In genomic region chr17:8222630-8223355, GRCh38 we compare ENCODE assay signal across 8 cellular contexts. TPM values are rescaled to one million over a fixed set of nuclear protein-coding genes. Genes with fewer than 3 reads are reported as not detected.
DNase-seq lines count a peak whose midpoint lies in the region; ATAC-seq and TF ChIP-seq lines count a peak whose summit lies in the region.

No MANE protein-coding gene starts in this region.

- no peaks in the 10 kb centered on the region for H3K9me2 ChIP-seq in SU-DHL-6 (replicated peaks; ENCODE audit: insufficient read depth, low read length)

- H3K9me3 ChIP-seq in SU-DHL-6 (ENCODE audit: insufficient read depth, low read length) (no peaks in the 10 kb centered on the region), transverse colon (no peaks in the 10 kb centered on the region)

- peak; percentile 50 for ATAC-seq in activated naive CD8-positive, alpha-beta T cell treated with anti-CD3 and anti-CD28 coated beads, Interleukin-2, amount 50 U/mL, for 24 hours

- no peaks in the 10 kb centered on the region for H4K20me1 ChIP-seq in SU-DHL-6 (ENCODE audit: low read depth, low read length)

- TF ChIP-seq CTCF in HFFc6 (IDR thresholded peaks at IDR 0.05) (no peak), SU-DHL-6 (IDR thresholded peaks at IDR 0.05; ENCODE audit: insufficient read depth, low read length, poor library complexity, severe bottlenecking) (no peak), transverse colon (IDR thresholded peaks at IDR 0.05) (no peak)

- intact Hi-C loops in cardiac septum (cut with DNase I), result loop anchor here (1.0 to 10.0 kb wide), 3 partner anchors 36 to 152 kb away; partner anchors contain the start of gene KRABD2
- intact Hi-C loops in transverse colon (cut with DNase I; ENCODE audit: low total_unique reads), result loop anchor here (2.0 kb wide), 1 partner anchor 36 kb away; no protein-coding TSS in a partner anchor

- peak overlapping the region; percentile 98 for H3K4me3 Mint-ChIP-seq in HFFc6
- H3K4me3 Mint-ChIP-seq in activated naive CD8-positive, alpha-beta T cell treated with anti-CD3 and anti-CD28 coated beads, Interleukin-2, amount 50 U/mL, for 24 hours, result peak overlapping the region; percentile 97

- no peak for TF ChIP-seq EP300 in transverse colon (IDR thresholded peaks at IDR 0.05; ENCODE audit: low read depth)

- H3K27me3 Mint-ChIP-seq in HFFc6 (ENCODE audit: insufficient read depth), result peaks cover 40% of the 10 kb centered on the region
- H3K27me3 Mint-ChIP-seq in activated naive CD8-positive, alpha-beta T cell treated with anti-CD3 and anti-CD28 coated beads, Interleukin-2, amount 50 U/mL, for 24 hours, result peaks cover 26% of the 10 kb centered on the region

- peak overlapping the region; percentile 77 for H3K9ac ChIP-seq in SU-DHL-6 (ENCODE audit: low read length)

- peaks cover 63% of the 10 kb centered on the region for H3K4me1 Mint-ChIP-seq in HFFc6 (ENCODE audit: low read depth)
- peaks cover 63% of the 10 kb centered on the region for H3K4me1 Mint-ChIP-seq in activated naive CD8-positive, alpha-beta T cell treated with anti-CD3 and anti-CD28 coated beads, Interleukin-2, amount 50 U/mL, for 24 hours

- DNase-seq in HFFc6 (peak; percentile 96), NCI-H1092 (lab: John Stamatoyannopoulos, UW) (peak; percentile 69), cardiac septum (ENCODE audit: low spot score) (peak; percentile 97), pons (ENCODE audit: low spot score) (peak; percentile 91), transverse colon (peak; percentile 94)
- DNase-seq in activated naive CD8-positive, alpha-beta T cell treated with anti-CD3 and anti-CD28 coated beads, Interleukin-2, amount 50 U/mL, for 24 hours, result peak; percentile 92

- WGBS in transverse colon (ENCODE audit: low coverage in 1 of 2), 2 donors, result 0% methylated on average over 12 to 27 of the region's 49 CpGs

- H3K27ac Mint-ChIP-seq in HFFc6, result peak overlapping the region; percentile 99
- peak overlapping the region; percentile 99 for H3K27ac Mint-ChIP-seq in activated naive CD8-positive, alpha-beta T cell treated with anti-CD3 and anti-CD28 coated beads, Interleukin-2, amount 50 U/mL, for 24 hours

- peaks cover 30% of the 10 kb centered on the region for H3F3A ChIP-seq in SU-DHL-6 (ENCODE audit: insufficient read depth)

- H3K36me3 Mint-ChIP-seq in HFFc6 (ENCODE audit: low read depth), result peaks cover 9% of the 10 kb centered on the region; the same call in 1 of the 2 replicates
- H3K36me3 Mint-ChIP-seq in activated naive CD8-positive, alpha-beta T cell treated with anti-CD3 and anti-CD28 coated beads, Interleukin-2, amount 50 U/mL, for 24 hours (ENCODE audit: low read depth), result peaks cover 32% of the 10 kb centered on the region

- in situ Hi-C loops in transverse colon (cut with MboI; ENCODE audit: low pct_ligation_motif_present in 1 of 4, low pct_unique_long_range_greater_than_20kb in 1 of 4, low sequenced_read_pairs in 3 of 4), result no loop called here

- peak overlapping the region; percentile 77 for H3K4me3 ChIP-seq in GM08714 (ENCODE audit: low read length)
- H3K4me3 ChIP-seq in SU-DHL-6 (ENCODE audit: insufficient read depth, low read length, poor library complexity, severe bottlenecking), result peak overlapping the region; percentile 84
- H3K4me3 ChIP-seq in transverse colon, result peak overlapping the region; percentile 46 to 82 (median 52)

- H2AFZ ChIP-seq in SU-DHL-6 (ENCODE audit: low read depth, low read length, severe bottlenecking), result peak overlapping the region; percentile 20

- H3K4me2 ChIP-seq in SU-DHL-6 (ENCODE audit: low read depth, low read length, poor library complexity, severe bottlenecking), result peak overlapping the region; percentile 77

- TF ChIP-seq POLR2A in transverse colon (IDR thresholded peaks at IDR 0.05), result peak; percentile 79

- H3K4me1 ChIP-seq in transverse colon, result peaks cover 8 to 40% (median 20%) of the 10 kb centered on the region in 4 donors

- H3K27ac ChIP-seq in SU-DHL-6 (ENCODE audit: low read depth, low read length) (peak overlapping the region; percentile 85), transverse colon (peak overlapping the region; percentile 95 to 99 (median 98))

- peaks cover 19% of the 10 kb centered on the region for H3K9me3 Mint-ChIP-seq in HFFc6
- no peaks in the 10 kb centered on the region for H3K9me3 Mint-ChIP-seq in activated naive CD8-positive, alpha-beta T cell treated with anti-CD3 and anti-CD28 coated beads, Interleukin-2, amount 50 U/mL, for 24 hours

- H3K36me3 ChIP-seq in SU-DHL-6 (ENCODE audit: low read length) (no peaks in the 10 kb centered on the region), transverse colon (no peaks in the 10 kb centered on the region)

- H3K27me3 ChIP-seq in SU-DHL-6 (ENCODE audit: low read length) (no peaks in the 10 kb centered on the region), transverse colon (no peaks in the 10 kb centered on the region)

- no peaks in the 10 kb centered on the region for H3K79me2 ChIP-seq in SU-DHL-6 (ENCODE audit: insufficient read depth, low read length)

RNA-seq across cellular contexts. Expression of gene AURKB, which starts 12.4 kb away (rescaled TPM):
- total RNA-seq in HFFc6 (2021; fragmentation: NEBNext Ultra II Directional; extraction: Animal tissue kit (Norgen Biotek cat#: 25700)), result 10 to 100 TPM; 24.5 to 43.4 (median 39.5) TPM
- total RNA-seq in cardiac septum, result 0.83 TPM
- 1 to 10 TPM; 2.2 to 8.6 (median 5.6) TPM for total RNA-seq in transverse colon

RNA-seq across cellular contexts. Expression of gene CTC1, which starts 25.1 kb away (rescaled TPM):
- total RNA-seq in HFFc6 (2021; fragmentation: NEBNext Ultra II Directional; extraction: Animal tissue kit (Norgen Biotek cat#: 25700)), result 10 to 100 TPM in 5 of 6 experiments, 1 to 10 TPM in 1; 8.8 to 14.4 (median 10.8) TPM
- total RNA-seq in cardiac septum (13.4 TPM), transverse colon (100 to 1,000 TPM in 1 of 4 donors, 10 to 100 TPM in 3; 19.9 to 139 (median 31.7) TPM)

RNA-seq across cellular contexts. Expression of gene PFAS, which starts 26.3 kb away (rescaled TPM):
- 10 to 100 TPM; 46.8 to 63.9 (median 58.8) TPM for total RNA-seq in HFFc6 (2021; fragmentation: NEBNext Ultra II Directional; extraction: Animal tissue kit (Norgen Biotek cat#: 25700))
- total RNA-seq in cardiac septum (11.2 TPM), transverse colon (10 to 100 TPM in 2 of 4 donors, 1 to 10 TPM in 1, under 1 TPM in 1; 0.75 to 24.9 (median 8.9) TPM)

RNA-seq across cellular contexts. Expression of gene BORCS6, which starts 32.8 kb away (rescaled TPM):
- 1 to 10 TPM; 4.4 to 6.0 (median 4.6) TPM for total RNA-seq in HFFc6 (2021; fragmentation: NEBNext Ultra II Directional; extraction: Animal tissue kit (Norgen Biotek cat#: 25700))
- 6.8 TPM for total RNA-seq in cardiac septum
- 10 to 100 TPM in 3 of 4 donors, 1 to 10 TPM in 1; 3.2 to 17.1 (median 12.7) TPM for total RNA-seq in transverse colon

RNA-seq across cellular contexts. Expression of gene TMEM107, which starts 46.6 kb away (rescaled TPM):
- total RNA-seq in HFFc6 (2021; fragmentation: NEBNext Ultra II Directional; extraction: Animal tissue kit (Norgen Biotek cat#: 25700)), result 10 to 100 TPM; 13.8 to 18.8 (median 17.5) TPM
- total RNA-seq in cardiac septum, result 8.7 TPM
- 10 to 100 TPM in 2 of 4 donors, 1 to 10 TPM in 2; 1.5 to 74.6 (median 18.3) TPM for total RNA-seq in transverse colon

Comparison
In these comparisons a context has a peak if more than half of its experiments do, and no peak if none do; other contexts are left out.
1. Peak in every context shown above with its lines: DNase-seq, ATAC-seq, H3K4me3 ChIP-seq and H3K27ac ChIP-seq.